8 cellular contexts compared by ENCODE assay signal in genomic region chr2:176653856-176654443, GRCh38.
DNase-seq lines count a peak whose midpoint lies in the region; ATAC-seq and TF ChIP-seq lines count a peak whose summit lies in the region.

No MANE protein-coding gene starts in this region.

- H3K27me3 Mint-ChIP-seq in chondrocyte (ENCODE audit: low read depth): peaks cover 52% of the 10 kb centered on the region

- peak; percentile 69 for DNase-seq in SIG-M5 treated with dmso at 0.1 percent for 504 hours (lab: John Stamatoyannopoulos, UW; ENCODE audit: unreplicated experiment)
- no peak for DNase-seq in SIG-M5 (lab: John Stamatoyannopoulos, UW)
- peak; percentile 75 for DNase-seq in KBM-7
- peak; percentile 89 for DNase-seq in RKO (ENCODE audit: low spot score)
- DNase-seq in chondrocyte (ENCODE audit: low spot score): no peak
- DNase-seq in right lobe of liver: peak; percentile 50 to 58 (median 55)
- DNase-seq in testis: peak; percentile 84

- in situ Hi-C loops in KBM-7 (cut with MboI; ENCODE audit: low pct_unique_long_range_greater_than_20kb, low sequenced_read_pairs): no loop called here

- intact Hi-C loops in right lobe of liver (cut with DNase I): no loop called here
- intact Hi-C loops in testis (cut with DNase I; ENCODE audit: low total_unique reads): no loop called here

- H3K4me1 ChIP-seq in right lobe of liver (no peaks in the 10 kb centered on the region), testis (peaks cover 5% of the 10 kb centered on the region)

- TF ChIP-seq CTCF in chondrocyte (IDR thresholded peaks at IDR 0.05): peak; percentile 77
- TF ChIP-seq CTCF in right lobe of liver (IDR thresholded peaks at IDR 0.05): peak; percentile 40 to 69 (median 62)
- peak; percentile 62 to 81 (median 78) for TF ChIP-seq CTCF in testis (IDR thresholded peaks at IDR 0.05)

- H3K36me3 ChIP-seq in right lobe of liver (no peaks in the 10 kb centered on the region), testis (ENCODE audit: low read depth, missing control alignments) (no peaks in the 10 kb centered on the region)

- H3K4me1 Mint-ChIP-seq in chondrocyte (ENCODE audit: low read depth): no peaks in the 10 kb centered on the region

- no peaks in the 10 kb centered on the region for H3K36me3 Mint-ChIP-seq in chondrocyte (ENCODE audit: low read depth)

- H3K4me3 Mint-ChIP-seq in chondrocyte (ENCODE audit: unreplicated experiment): no peak overlapping the region

- no peak overlapping the region for H3K27ac Mint-ChIP-seq in chondrocyte (ENCODE audit: unreplicated experiment)

- ATAC-seq in GM21619 (IDR thresholded peaks at IDR 0.05; ENCODE audit: unreplicated experiment) (peak; percentile 86), right lobe of liver (peak; percentile 87 to 95 (median 94))

- H3K4me3 ChIP-seq in right lobe of liver (no peak overlapping the region), testis (no peak overlapping the region)

- 21% methylated on average over 10 of the region's 10 CpGs for WGBS in right lobe of liver (ENCODE audit: insufficient coverage, low coverage, low lambda C conversion rate, missing lambda C conversion rate)
- 41 to 50% methylated on average over 10 of the region's 10 CpGs for WGBS in testis, 2 donors

- H3K9me3 Mint-ChIP-seq in chondrocyte (ENCODE audit: low read depth): no peaks in the 10 kb centered on the region

- H3K9me3 ChIP-seq in right lobe of liver: no peaks in the 10 kb centered on the region
- no peaks in the 10 kb centered on the region for H3K9me3 ChIP-seq in testis

- H3K27me3 ChIP-seq in right lobe of liver: peaks cover 4 to 5% of the 10 kb centered on the region in 2 donors
- no peaks in the 10 kb centered on the region for H3K27me3 ChIP-seq in testis

- TF ChIP-seq POLR2A in right lobe of liver (IDR thresholded peaks at IDR 0.05) (no peak), testis (IDR thresholded peaks at IDR 0.05) (no peak)

- no peak overlapping the region for H3K27ac ChIP-seq in right lobe of liver
- H3K27ac ChIP-seq in testis: peak overlapping the region in 1 of 2 donors; percentile 6

Comparison
In these comparisons a context has a peak if more than half of its experiments do, and no peak if none do; other contexts are left out.
1. DNase-seq: peak in SIG-M5 treated with dmso at 0.1 percent for 504 hours (single experiment), KBM-7 (single experiment), RKO (single experiment), right lobe of liver (3 of 3) and testis (single experiment); none in SIG-M5 (single experiment) and chondrocyte (single experiment).
2. Peak in every context shown above with its lines, with median percentiles within 50 percentile points of each other: CTCF ChIP-seq.